In genomic region chr1:107405241-107405640, GRCh38 we compare ENCODE assay signal across 19 cellular contexts.
DNase-seq lines count a peak whose midpoint lies in the region; ATAC-seq and TF ChIP-seq lines count a peak whose summit lies in the region.
"Had no signal": no experiment of that assay in that cellular context is flagged by ENCODE, and none has a peak within 500 bp of the region (broad histone marks: within the 10 kb centered on the region; RNA-seq: fewer than 3 reads in every experiment).

No MANE protein-coding gene starts in this region.

- ATAC-seq in GM19463 (IDR thresholded peaks at IDR 0.05; ENCODE audit: unreplicated experiment) (no peak), HG03045 (IDR thresholded peaks at IDR 0.05; ENCODE audit: unreplicated experiment) (no peak)
- ATAC-seq: esophagus mucosa; HepG2; stimulated activated memory B cell treated with anti-CD40 and anti-IgM and Interleukin-4, amounts not matched to agents 10 μg/mL and 1 μg/mL and 100 μg/mL, for 72 hours had no signal

- no peak overlapping the region for H3K4me3 ChIP-seq in astrocyte of the cerebellum (ENCODE audit: low read depth, low read length)
- H3K4me3 ChIP-seq: BLaER1 treated with 17β-estradiol and CSF1 and Interleukin-3, amounts not matched to agents 10 nM and 100 nM; SJCRH30 had no signal

- CTCF ChIA-PET in GM10248 (lab: Yijun Ruan, JAX): interaction anchor here (1.4 to 1.9 kb wide), 3 partner anchors 8 to 15 kb away, joined by 3 to 8 read pairs (median 3); no protein-coding TSS in a partner anchor

- in situ Hi-C loops in astrocyte of the cerebellum (cut with HindIII; ENCODE audit: low sequenced_read_pairs): no loop called here

- DNase-seq in AG09319 (ENCODE audit: extremely low read depth, low read depth) (peak; percentile 31), LHCN-M2 (ENCODE audit: low read depth) (peak; percentile 23), astrocyte of the cerebellum (ENCODE audit: low read depth) (peak; percentile 82), iris pigment epithelial cell (ENCODE audit: low read depth) (peak; percentile 3), mesenteric fat pad (ENCODE audit: low spot score) (no peak), GM10248 (ENCODE audit: extremely low spot score) (no peak)
- DNase-seq: activated CD8-positive, alpha-beta memory T cell treated with anti-CD3 and anti-CD28 coated beads, Interleukin-2, amount 50 U/mL, for 4 hours; DND-41; NCI-H146; NCI-H774; SJCRH30; stimulated activated CD4-positive, alpha-beta T cell treated with anti-CD3 and anti-CD28 coated beads, Interleukin-4, amount 100 ng/mL, for 24 hours; WERI-Rb-1 had no signal

- POLR2A ChIA-PET in GM10248 (lab: Yijun Ruan, JAX): no interaction called here

- no peak for TF ChIP-seq CTCF in AG09319 (IDR thresholded peaks at IDR 0.05; ENCODE audit: low read depth, low read length)
- no peak for TF ChIP-seq CTCF in astrocyte of the cerebellum (IDR thresholded peaks at IDR 0.05; ENCODE audit: low read depth, low read length, missing control alignments)
- TF ChIP-seq CTCF in GM10248 (IDR thresholded peaks at IDR 0.05; ENCODE audit: control extremely low read depth, extremely low read depth, low read depth, missing control alignments): no peak

Comparison
In these comparisons a context has a peak if more than half of its experiments do, and no peak if none do; other contexts are left out.
1. DNase-seq: peak in AG09319 (single experiment), LHCN-M2 (single experiment), astrocyte of the cerebellum (single experiment) and iris pigment epithelial cell (single experiment); none in mesenteric fat pad (single experiment) and GM10248 (single experiment).